9 cellular contexts compared by ENCODE assay signal in genomic region chr18:39571511-39571910, GRCh38.
DNase-seq lines count a peak whose midpoint lies in the region; ATAC-seq and TF ChIP-seq lines count a peak whose summit lies in the region.
"Had no signal": no experiment of that assay in that cellular context is flagged by ENCODE, and none has a peak within 500 bp of the region (broad histone marks: within the 10 kb centered on the region; RNA-seq: fewer than 3 reads in every experiment).

No MANE protein-coding gene starts in this region.

- H3K4me1 Mint-ChIP-seq in endothelial cell (ENCODE audit: unreplicated experiment), result peaks cover 10% of the 10 kb centered on the region
- no peaks in the 10 kb centered on the region for H3K4me1 Mint-ChIP-seq in T-cell
- no peaks in the 10 kb centered on the region for H3K4me1 Mint-ChIP-seq in activated T-cell treated with anti-CD3 and anti-CD28 coated beads, Interleukin-2, amount 50 U/mL, for 24 hours (ENCODE audit: low read depth)

- peak; percentile 69 for TF ChIP-seq CTCF in endothelial cell (IDR thresholded peaks at IDR 0.05; ENCODE audit: unreplicated experiment)

- no peak overlapping the region for H3K4me3 Mint-ChIP-seq in endothelial cell (ENCODE audit: unreplicated experiment)
- H3K4me3 Mint-ChIP-seq in T-cell, result no peak overlapping the region
- H3K4me3 Mint-ChIP-seq in activated T-cell treated with anti-CD3 and anti-CD28 coated beads, Interleukin-2, amount 50 U/mL, for 24 hours, result no peak overlapping the region

- H3K27ac Mint-ChIP-seq in endothelial cell (ENCODE audit: unreplicated experiment) (no peak overlapping the region), T-cell (no peak overlapping the region)
- H3K27ac Mint-ChIP-seq in activated T-cell treated with anti-CD3 and anti-CD28 coated beads, Interleukin-2, amount 50 U/mL, for 24 hours, result no peak overlapping the region

- H3K27me3 Mint-ChIP-seq in endothelial cell (ENCODE audit: unreplicated experiment), result no peaks in the 10 kb centered on the region
- no peaks in the 10 kb centered on the region for H3K27me3 Mint-ChIP-seq in T-cell
- H3K27me3 Mint-ChIP-seq in activated T-cell treated with anti-CD3 and anti-CD28 coated beads, Interleukin-2, amount 50 U/mL, for 24 hours, result no peaks in the 10 kb centered on the region

- CTCF ChIA-PET in T-cell (lab: Charles Lee), result interaction anchor here in 1 of 2 donors (1.0 kb wide), 1 partner anchor 11 kb away, joined by 4 read pairs; no protein-coding TSS in a partner anchor

- DNase-seq in NCI-H2196 (lab: John Stamatoyannopoulos, UW; ENCODE audit: unreplicated experiment), result peak; percentile 16
- DNase-seq in NCI-H2196 treated with DMSO at 0.1 percent for 48 hours (lab: John Stamatoyannopoulos, UW; ENCODE audit: unreplicated experiment), result no peak
- DNase-seq in NCI-H2171 (lab: John Stamatoyannopoulos, UW), result peak; percentile 10
- peak; percentile 45 for DNase-seq in endothelial cell (ENCODE audit: low spot score)
- peak; percentile 15 for DNase-seq in pons (ENCODE audit: low spot score)
- DNase-seq in T-cell, result no peak
- DNase-seq in activated T-cell treated with anti-CD3 and anti-CD28 coated beads, Interleukin-2, amount 50 U/mL, for 24 hours, result no peak
- DNase-seq: activated CD4-positive, alpha-beta T cell treated with anti-CD3 and anti-CD28 coated beads for 48 hours had no signal

- H3K9me3 Mint-ChIP-seq in endothelial cell (ENCODE audit: unreplicated experiment), result no peaks in the 10 kb centered on the region
- peaks cover 2 to 7% (median 3%) of the 10 kb centered on the region in 3 donors for H3K9me3 Mint-ChIP-seq in T-cell
- peaks cover 10% of the 10 kb centered on the region for H3K9me3 Mint-ChIP-seq in activated T-cell treated with anti-CD3 and anti-CD28 coated beads, Interleukin-2, amount 50 U/mL, for 24 hours

- H3K36me3 Mint-ChIP-seq in endothelial cell (ENCODE audit: low read depth, unreplicated experiment), result no peaks in the 10 kb centered on the region
- no peaks in the 10 kb centered on the region for H3K36me3 Mint-ChIP-seq in T-cell
- no peaks in the 10 kb centered on the region for H3K36me3 Mint-ChIP-seq in activated T-cell treated with anti-CD3 and anti-CD28 coated beads, Interleukin-2, amount 50 U/mL, for 24 hours (ENCODE audit: low read depth)

- POLR2A ChIA-PET in T-cell (lab: Charles Lee), result no interaction called here

- ATAC-seq in T-cell (replicated peaks in 1 of 4) (no peak), GM21515 (IDR thresholded peaks at IDR 0.05; ENCODE audit: unreplicated experiment) (no peak)

Comparison
In these comparisons a context has a peak if more than half of its experiments do, and no peak if none do; other contexts are left out.
1. DNase-seq: peak in NCI-H2196 (single experiment), NCI-H2171 (single experiment), endothelial cell (single experiment) and pons (single experiment); none in NCI-H2196 treated with DMSO at 0.1 percent for 48 hours (single experiment), T-cell (0 of 34) and activated T-cell treated with anti-CD3 and anti-CD28 coated beads, Interleukin-2, amount 50 U/mL, for 24 hours (single experiment).